Comparison of ENCODE assay signal across 2 cellular contexts in genomic region chr7:54719425-54719824, GRCh38.
TF ChIP-seq lines count a peak whose summit lies in the region.

No MANE protein-coding gene starts in this region.

TF ChIP-seq in HEK293, 187 proteins besides CTCF, POLR2A, EP300 and RAD21:
- TF ChIP-seq EGR2 (tag by site-specific recombination; IDR thresholded peaks at IDR 0.05; ENCODE audit: low read depth) (peak; percentile 66), ZNF837 (tag by site-specific recombination; IDR thresholded peaks at IDR 0.05) (no peak)

TF ChIP-seq in H1, 55 proteins besides CTCF, POLR2A, EP300 and RAD21:
- TF ChIP-seq, protein P1, sequence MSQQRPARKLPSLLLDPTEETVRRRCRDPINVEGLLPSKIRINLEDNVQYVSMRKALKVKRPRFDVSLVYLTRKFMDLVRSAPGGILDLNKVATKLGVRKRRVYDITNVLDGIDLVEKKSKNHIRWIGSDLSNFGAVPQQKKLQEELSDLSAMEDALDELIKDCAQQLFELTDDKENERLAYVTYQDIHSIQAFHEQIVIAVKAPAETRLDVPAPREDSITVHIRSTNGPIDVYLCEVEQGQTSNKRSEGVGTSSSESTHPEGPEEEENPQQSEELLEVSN (IDR thresholded peaks at IDR 0.05), result no peak
- TF ChIP-seq SIRT6 (IDR thresholded peaks at IDR 0.05; ENCODE audit: low read length), result no peak
- TF ChIP-seq TCF12 (IDR thresholded peaks at IDR 0.05; ENCODE audit: low read depth, low read length), result no peak
- TF ChIP-seq ATF2 (IDR thresholded peaks at IDR 0.05; ENCODE audit: low read length), result no peak
- TF ChIP-seq RNF2 (IDR thresholded peaks at IDR 0.05; ENCODE audit: borderline replicate concordance, low read depth, low read length, missing control alignments, poor library complexity, severe bottlenecking), result no peak
- no peak for TF ChIP-seq USF2 (IDR thresholded peaks at IDR 0.05; ENCODE audit: low read length)
- TF ChIP-seq BCL11A (IDR thresholded peaks at IDR 0.05; ENCODE audit: low read depth in 2 of 2, low read length in 2 of 2), result no peak
- no peak for TF ChIP-seq TEAD4 (IDR thresholded peaks at IDR 0.05; ENCODE audit: low read depth, low read length)
- TF ChIP-seq NRF1 (IDR thresholded peaks at IDR 0.05; ENCODE audit: low read depth, low read length), result no peak
- TF ChIP-seq SP1 (IDR thresholded peaks at IDR 0.05; ENCODE audit: low read depth, low read length), result no peak
- TF ChIP-seq CBX8 (IDR thresholded peaks at IDR 0.05; ENCODE audit: borderline replicate concordance, low read depth, low read length), result no peak
- no peak for TF ChIP-seq ATF3 (IDR thresholded peaks at IDR 0.05; ENCODE audit: insufficient read depth, low read depth, low read length)
- TF ChIP-seq HDAC2 (IDR thresholded peaks at IDR 0.05; ENCODE audit: borderline replicate concordance in 1 of 2, low read depth in 2 of 2, low read length in 2 of 2), result no peak
- no peak for TF ChIP-seq TAF1 (IDR thresholded peaks at IDR 0.05; ENCODE audit: low read depth, low read length)
- TF ChIP-seq TAF7 (optimal IDR thresholded peaks at IDR 0.05; ENCODE audit: borderline replicate concordance, low read depth, low read length), result no peak
